ENCODE assay signal across 11 cellular contexts in the genomic region with DNA sequence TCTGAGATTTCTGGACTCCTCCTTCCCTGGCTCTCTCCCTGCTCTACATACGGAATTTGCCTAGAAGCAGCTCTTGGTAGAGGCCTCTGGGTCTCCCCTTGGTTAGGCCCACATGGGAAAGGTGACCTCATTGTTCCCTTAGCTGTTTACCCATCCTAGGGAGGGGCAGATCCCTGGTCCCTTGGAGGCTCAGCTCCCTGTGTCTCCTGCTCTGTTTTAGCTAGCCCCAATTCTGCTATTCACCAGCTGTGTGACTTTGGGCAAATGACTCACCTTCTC. TPM values are rescaled to one million over a fixed set of nuclear protein-coding genes. Genes with fewer than 3 reads are reported as not detected.
DNase-seq lines count a peak whose midpoint lies in the region; ATAC-seq and TF ChIP-seq lines count a peak whose summit lies in the region.
"Had no signal": no experiment of that assay in that cellular context is flagged by ENCODE, and none has a peak within 500 bp of the region (broad histone marks: within the 10 kb centered on the region; RNA-seq: fewer than 3 reads in every experiment).

No MANE protein-coding gene starts in this region.

- H3K27me3 ChIP-seq in colonic mucosa (no peaks in the 10 kb centered on the region), H7 (ENCODE audit: control insufficient read depth, insufficient read depth, low read length) (peaks cover 36% of the 10 kb centered on the region)

- no peaks in the 10 kb centered on the region for H3K9me3 ChIP-seq in colonic mucosa
- H3K9me3 ChIP-seq: heart right ventricle had no signal

- no peak overlapping the region for H3K4me3 Mint-ChIP-seq in nephron
- H3K4me3 Mint-ChIP-seq: CD4-positive, alpha-beta T cell had no signal

- H3K27ac Mint-ChIP-seq in nephron, result peak overlapping the region in 2 of 3 experiments; percentile 86 to 90
- H3K27ac Mint-ChIP-seq: CD4-positive, alpha-beta T cell had no signal

- H3K4me3 ChIP-seq in AG10803 (ENCODE audit: low read length) (no peak overlapping the region), colonic mucosa (no peak overlapping the region), H7 (ENCODE audit: insufficient read depth, low read depth, low read length) (no peak overlapping the region)
- H3K4me3 ChIP-seq: heart right ventricle had no signal

- H3K27ac ChIP-seq in colonic mucosa, result peak overlapping the region; percentile 86

- no peak for ATAC-seq in GM19023 (IDR thresholded peaks at IDR 0.05; ENCODE audit: unreplicated experiment)

- DNase-seq in AG10803 (ENCODE audit: low read depth) (peak; percentile 67), NCI-H460 (ENCODE audit: extremely low read depth, low read depth) (peak; percentile 36), colonic mucosa (no peak), H7 (no peak), MV-4-11 (lab: John Stamatoyannopoulos, UW) (no peak)
- no peak for DNase-seq in activated effector memory CD4-positive, alpha-beta T cell treated with Interleukin-2 at 50 U/mL for 16 hours
- DNase-seq: CD4-positive, alpha-beta T cell; heart right ventricle had no signal

- H3K4me1 ChIP-seq in colonic mucosa, result peaks cover 34% of the 10 kb centered on the region

- H3K36me3 ChIP-seq in colonic mucosa, result no peaks in the 10 kb centered on the region
- H3K36me3 ChIP-seq in H7 (replicated peaks; ENCODE audit: control insufficient read depth, insufficient read depth, low read length), result no peaks in the 10 kb centered on the region
- H3K36me3 ChIP-seq: heart right ventricle had no signal

- TF ChIP-seq CTCF in AG10803 (conservative IDR thresholded peaks at IDR 0.05; ENCODE audit: low read length) (no peak), colonic mucosa (IDR thresholded peaks at IDR 0.05) (no peak), nephron (IDR thresholded peaks at IDR 0.05; ENCODE audit: unreplicated experiment in 3 of 3) (no peak)

- no peaks in the 10 kb centered on the region for H3K36me3 Mint-ChIP-seq in nephron (ENCODE audit: low read depth)

- intact Hi-C loops in colonic mucosa (cut with DNase I), result no loop called here

- peak overlapping the region in 1 of 2 donors; percentile 99 for H3K9ac ChIP-seq in colonic mucosa (ENCODE audit: low read depth in 2 of 2, low read length in 2 of 2)

- no peaks in the 10 kb centered on the region for H3K9me3 Mint-ChIP-seq in nephron
- H3K9me3 Mint-ChIP-seq: CD4-positive, alpha-beta T cell had no signal

- peaks cover 59% of the 10 kb centered on the region for H3K27me3 Mint-ChIP-seq in nephron (ENCODE audit: low read depth)

- H3K4me1 Mint-ChIP-seq in nephron, result peaks cover 46% of the 10 kb centered on the region

RNA-seq across cellular contexts. Expression of a gene that starts 3.8 kb away (rescaled TPM):
- total RNA-seq in NCI-H460 (2014; rRNA removed; shearing (Covaris generic)), result 74.8 and 93.3 TPM in 2 replicates
- 343 and 349 TPM in 2 replicates for polyA plus RNA-seq in NCI-H460 (2014; cell fraction: nucleus; rRNA removed)
- total RNA-seq in colonic mucosa, result 100 to 1,000 TPM; 187 to 226 TPM
- total RNA-seq in H7 (2014; rRNA removed; shearing (Covaris generic)), result 0.33 and 0.48 TPM in 2 replicates
- total RNA-seq: SK-MEL-5 had no signal

Comparison
In these comparisons a context has a peak if more than half of its experiments do, and no peak if none do; other contexts are left out.
1. DNase-seq: peak in AG10803 (single experiment) and NCI-H460 (single experiment); none in colonic mucosa (single experiment), H7 (single experiment), MV-4-11 (single experiment) and activated effector memory CD4-positive, alpha-beta T cell treated with Interleukin-2 at 50 U/mL for 16 hours (single experiment).
2. RNA of a gene that starts 3.8 kb away (total RNA-seq): 187 to 226 TPM in colonic mucosa and 74.8 to 93.3 TPM in NCI-H460; 0.33 to 0.48 TPM in H7; every median in the first group is over 10 times any median in the second.